ENCODE assay signal across 16 cellular contexts in genomic region chr10:115951242-115951641, GRCh38.
"Had no signal": no experiment of that assay in that cellular context is flagged by ENCODE, and none has a peak within 500 bp of the region (broad histone marks: within the 10 kb centered on the region; RNA-seq: fewer than 3 reads in every experiment).

No MANE protein-coding gene starts in this region.

- ATAC-seq: gastrocnemius medialis, heart left ventricle, lower lobe of right lung, psoas muscle, sciatic nerve had no signal

- DNase-seq: activated CD4-positive, alpha-beta T cell treated with anti-CD3 and anti-CD28 coated beads, Interleukin-2, amount 10 ng/mL, durations not matched to agents 7 days and 5 days; activated CD4-positive, CD25-positive, alpha-beta regulatory T cell; activated CD8-positive, alpha-beta memory T cell treated with anti-CD3 and anti-CD28 coated beads for 24 hours; activated naive CD4-positive, alpha-beta T cell; activated naive CD8-positive, alpha-beta T cell treated with anti-CD3 and anti-CD28 coated beads, Interleukin-2, amount 10 ng/mL, durations not matched to agents 7 days and 5 days; brain microvascular endothelial cell; cortex of kidney; effector CD8-positive, alpha-beta T cell; gastrocnemius medialis; heart left ventricle; immature natural killer cell; lower lobe of right lung; psoas muscle; spleen; upper lobe of left lung had no signal
